8 cellular contexts compared by ENCODE assay signal in the genomic region with DNA sequence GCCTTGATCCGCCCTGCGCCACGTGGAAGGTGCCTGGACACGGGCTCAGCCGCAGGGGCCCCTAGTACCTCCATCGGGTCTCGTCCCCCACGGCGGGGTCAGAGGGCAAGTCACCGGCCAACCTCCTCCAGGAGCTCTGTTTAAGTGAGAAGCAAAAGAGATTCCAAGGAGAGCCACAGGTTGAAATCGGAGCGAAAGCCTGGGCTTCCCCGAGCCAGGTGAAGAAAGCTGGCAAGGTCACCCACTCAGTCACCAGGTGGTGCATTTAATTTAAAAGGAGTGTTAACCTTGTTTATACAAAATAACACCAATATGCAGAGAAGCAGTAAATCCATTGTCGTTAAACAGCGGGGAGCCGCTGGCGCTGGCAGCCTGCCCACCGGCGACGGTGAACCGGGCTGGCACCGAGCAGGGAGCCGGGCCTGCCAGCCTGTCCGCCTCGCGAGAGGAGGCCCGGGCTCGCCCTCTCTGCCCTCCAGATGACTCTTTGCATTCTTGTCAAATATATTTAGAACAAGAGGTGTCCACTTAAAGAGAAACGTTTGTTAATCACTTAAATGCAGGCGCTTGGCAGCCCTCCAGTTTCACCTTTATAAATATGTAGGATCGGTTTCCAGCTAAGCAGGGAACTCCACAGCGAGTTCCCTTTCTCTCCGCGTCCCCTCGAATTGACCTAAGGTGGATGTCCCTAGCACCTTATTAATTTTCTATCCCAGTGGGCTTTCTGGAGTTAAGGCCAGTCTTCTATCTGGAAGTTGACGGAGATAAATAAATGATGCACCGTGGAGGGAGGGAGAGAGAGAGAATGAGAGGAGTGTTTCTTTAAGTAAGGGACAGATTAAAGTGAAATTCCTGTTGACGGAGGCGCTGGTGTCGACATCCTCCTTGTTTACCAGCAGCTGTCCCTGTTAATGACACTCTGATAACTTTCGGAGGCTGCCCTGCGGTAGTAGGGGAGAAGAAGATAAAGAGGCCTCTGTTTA.
DNase-seq lines count a peak whose midpoint lies in the region; ATAC-seq, FAIRE-seq and TF ChIP-seq lines count a peak whose summit lies in the region.

No MANE protein-coding gene starts in this region.

- POLR2A ChIA-PET in CD8-positive, alpha-beta memory T cell (lab: Charles Lee) = no interaction called here

- H3K27me3 ChIP-seq in CD8-positive, alpha-beta memory T cell (ENCODE audit: insufficient read depth, low read length, poor library complexity, severe bottlenecking) = peaks cover 11% of the 10 kb centered on the region

- H3K4me3 ChIP-seq in CD8-positive, alpha-beta memory T cell (ENCODE audit: low read length) = no peak overlapping the region
- H3K4me3 ChIP-seq in LNCaP clone FGC (ENCODE audit: low read depth, low read length) = peak overlapping the region; percentile 27

- DNase-seq in CD8-positive, alpha-beta memory T cell = no peak
- DNase-seq in LNCaP clone FGC (ENCODE audit: low read depth) (peak; percentile 64), hepatic stellate cell (ENCODE audit: low spot score) (peak; percentile 3), renal cortical epithelial cell (ENCODE audit: low read depth) (peak; percentile 47), NAMALWA (ENCODE audit: low spot score) (no peak), D721Med (ENCODE audit: insufficient read length, low spot score) (no peak)
- DNase-seq in activated T-cell treated with anti-CD3 and anti-CD28 coated beads, Interleukin-2, amount 50 U/mL, for 72 hours = no peak

- peaks cover 27 to 61% of the 10 kb centered on the region in 2 donors for H3K27me3 Mint-ChIP-seq in CD8-positive, alpha-beta memory T cell
- peaks cover 50% of the 10 kb centered on the region for H3K27me3 Mint-ChIP-seq in activated T-cell treated with anti-CD3 and anti-CD28 coated beads, Interleukin-2, amount 50 U/mL, for 72 hours (ENCODE audit: low read depth)

- no peak for ATAC-seq in activated T-cell treated with anti-CD3 and anti-CD28 coated beads, Interleukin-2, amount 50 U/mL, for 72 hours (replicated peaks in 1 of 2)
- no peak for ATAC-seq in HG02970 (IDR thresholded peaks at IDR 0.05; ENCODE audit: low FRiP score, unreplicated experiment)

- peaks cover 0 to 3% (median 0%) of the 10 kb centered on the region in 5 donors for H3K9me3 Mint-ChIP-seq in CD8-positive, alpha-beta memory T cell
- no peaks in the 10 kb centered on the region for H3K9me3 Mint-ChIP-seq in activated T-cell treated with anti-CD3 and anti-CD28 coated beads, Interleukin-2, amount 50 U/mL, for 72 hours

- TF ChIP-seq CTCF in LNCaP clone FGC (IDR thresholded peaks at IDR 0.05; ENCODE audit: control insufficient read depth, extremely low read depth, insufficient read depth) (no peak), D721Med (IDR thresholded peaks at IDR 0.05; ENCODE audit: insufficient read depth, missing control alignments) (no peak)

- CTCF ChIA-PET in CD8-positive, alpha-beta memory T cell (lab: Charles Lee) = no interaction called here

- peak overlapping the region; percentile 27 for H3K27ac ChIP-seq in CD8-positive, alpha-beta memory T cell (ENCODE audit: low read depth, low read length)

- FAIRE-seq in D721Med (lab: Jason Lieb, UNC) = no peak

- H3K4me1 ChIP-seq in CD8-positive, alpha-beta memory T cell (ENCODE audit: insufficient read depth, low read length) = no peaks in the 10 kb centered on the region

- H3K4me3 Mint-ChIP-seq in CD8-positive, alpha-beta memory T cell = peak overlapping the region in 6 of 7 donors; percentile 49 to 86 (median 73)
- H3K4me3 Mint-ChIP-seq in activated T-cell treated with anti-CD3 and anti-CD28 coated beads, Interleukin-2, amount 50 U/mL, for 72 hours = peak overlapping the region; percentile 46 to 50

- peak overlapping the region in 1 of 8 donors; percentile 31 for H3K27ac Mint-ChIP-seq in CD8-positive, alpha-beta memory T cell
- no peak overlapping the region for H3K27ac Mint-ChIP-seq in activated T-cell treated with anti-CD3 and anti-CD28 coated beads, Interleukin-2, amount 50 U/mL, for 72 hours

- H3K36me3 Mint-ChIP-seq in CD8-positive, alpha-beta memory T cell = no peaks in the 10 kb centered on the region
- no peaks in the 10 kb centered on the region for H3K36me3 Mint-ChIP-seq in activated T-cell treated with anti-CD3 and anti-CD28 coated beads, Interleukin-2, amount 50 U/mL, for 72 hours (ENCODE audit: insufficient read depth in 2 of 2)

- peaks cover 4 to 15% (median 6%) of the 10 kb centered on the region in 3 donors for H3K4me1 Mint-ChIP-seq in CD8-positive, alpha-beta memory T cell
- H3K4me1 Mint-ChIP-seq in activated T-cell treated with anti-CD3 and anti-CD28 coated beads, Interleukin-2, amount 50 U/mL, for 72 hours (ENCODE audit: low read depth) = peaks cover 10% of the 10 kb centered on the region

- no peaks in the 10 kb centered on the region for H3K9me3 ChIP-seq in CD8-positive, alpha-beta memory T cell (ENCODE audit: low read length)

- H3K36me3 ChIP-seq in CD8-positive, alpha-beta memory T cell (ENCODE audit: insufficient read depth, low read length) = no peaks in the 10 kb centered on the region

Comparison
In these comparisons a context has a peak if more than half of its experiments do, and no peak if none do; other contexts are left out.
1. DNase-seq: peak in LNCaP clone FGC (single experiment), hepatic stellate cell (single experiment) and renal cortical epithelial cell (single experiment); none in CD8-positive, alpha-beta memory T cell (0 of 5), activated T-cell treated with anti-CD3 and anti-CD28 coated beads, Interleukin-2, amount 50 U/mL, for 72 hours (0 of 2), NAMALWA (single experiment) and D721Med (single experiment).